Comparison of ENCODE assay signal across 8 cellular contexts in genomic region chr20:64037498-64038213, GRCh38. TPM values are rescaled to one million over a fixed set of nuclear protein-coding genes. Genes with fewer than 3 reads are reported as not detected.
DNase-seq lines count a peak whose midpoint lies in the region; ATAC-seq and TF ChIP-seq lines count a peak whose summit lies in the region.

No MANE protein-coding gene starts in this region.

- no peak overlapping the region for H3K18ac ChIP-seq in IMR-90 (ENCODE audit: low read depth, low read length)
- no peak overlapping the region for H3K18ac ChIP-seq in mesendoderm (ENCODE audit: low read length)

- in situ Hi-C loops in IMR-90 (cut with MboI; ENCODE audit: low sequenced_read_pairs) = no loop called here

- H2BK15ac ChIP-seq in IMR-90 (ENCODE audit: low read depth, low read length) (no peak overlapping the region), mesendoderm (replicated peaks; ENCODE audit: low read depth) (no peak overlapping the region)

- H3K9me3 ChIP-seq in DND-41 (ENCODE audit: insufficient read depth, low read length, severe bottlenecking) = no peaks in the 10 kb centered on the region
- H3K9me3 ChIP-seq in IMR-90 (ENCODE audit: control insufficient read depth, insufficient read depth, low read length) = no peaks in the 10 kb centered on the region

- peak overlapping the region; percentile 50 for H2AK9ac ChIP-seq in IMR-90 (replicated peaks; ENCODE audit: low read depth, low read length, poor library complexity)

- POLR2A ChIA-PET in IMR-90 (lab: Charles Lee; ENCODE audit: unreplicated experiment) = no interaction called here

- no peaks in the 10 kb centered on the region for H3K79me1 ChIP-seq in IMR-90 (ENCODE audit: low read depth in 1 of 2, low read length in 2 of 2)
- no peaks in the 10 kb centered on the region for H3K79me1 ChIP-seq in mesendoderm (ENCODE audit: low read length)

- H2BK20ac ChIP-seq in IMR-90 (ENCODE audit: low read depth, low read length) = no peak overlapping the region

- dilution Hi-C loops in IMR-90 (cut with HindIII; ENCODE audit: low sequenced_read_pairs, unreplicated experiment) = no loop called here

- no peak for TF ChIP-seq RAD21 in IMR-90 (IDR thresholded peaks at IDR 0.05; ENCODE audit: low read length)

- H3K79me2 ChIP-seq in DND-41 (ENCODE audit: insufficient read depth, low read length) = no peaks in the 10 kb centered on the region
- H3K79me2 ChIP-seq in mesendoderm (ENCODE audit: control insufficient read depth, insufficient read depth, low read length) = no peaks in the 10 kb centered on the region

- ATAC-seq in DND-41 (ENCODE audit: insufficient read depth, low read depth) (no peak), IMR-90 (ENCODE audit: low read depth) (no peak), HG03571 (IDR thresholded peaks at IDR 0.05; ENCODE audit: unreplicated experiment) (no peak), GM21367 (IDR thresholded peaks at IDR 0.05; ENCODE audit: unreplicated experiment) (no peak)

- H3K27me3 ChIP-seq in DND-41 (ENCODE audit: insufficient read depth, low read length, poor library complexity) = peaks cover 42% of the 10 kb centered on the region
- peaks cover 44% of the 10 kb centered on the region for H3K27me3 ChIP-seq in IMR-90 (ENCODE audit: control insufficient read depth, insufficient read depth, low read length)
- peaks cover 10% of the 10 kb centered on the region for H3K27me3 ChIP-seq in mesendoderm (ENCODE audit: insufficient read depth, low read length, poor library complexity)

- no peak overlapping the region for H4K8ac ChIP-seq in IMR-90 (ENCODE audit: low read depth in 2 of 2, low read length in 2 of 2)
- no peak overlapping the region for H4K8ac ChIP-seq in mesendoderm (ENCODE audit: low read depth, low read length)

- BruUV-seq in IMR-90 (replicated peaks; lab: Mats Ljungman, UMichigan) = no TSS peak

- H2BK5ac ChIP-seq in IMR-90 (ENCODE audit: low read depth, low read length, poor library complexity, severe bottlenecking) (no peak overlapping the region), mesendoderm (ENCODE audit: low read length) (no peak overlapping the region)

- H2AK5ac ChIP-seq in IMR-90 (ENCODE audit: low read depth, low read length) (no peak overlapping the region), mesendoderm (ENCODE audit: low read length) (no peak overlapping the region)

- H3K4ac ChIP-seq in IMR-90 (ENCODE audit: low read depth, low read length) (no peak overlapping the region), mesendoderm (ENCODE audit: low read depth, low read length) (no peak overlapping the region)

- H3K4me2 ChIP-seq in DND-41 (ENCODE audit: insufficient read depth, low read length) (peak overlapping the region; percentile 99), IMR-90 (ENCODE audit: low read depth, low read length) (no peak overlapping the region), mesendoderm (ENCODE audit: low read length) (peak overlapping the region; percentile 40)

- DNase-seq in DND-41 = no peak
- DNase-seq in IMR-90 = no peak
- peak; percentile 49 to 54 for DNase-seq in activated T-cell treated with anti-CD3 and anti-CD28 coated beads, Interleukin-2, amount 50 U/mL, for 48 hours
- peak; percentile 51 for DNase-seq in mesendoderm
- no peak for DNase-seq in AG08395 (ENCODE audit: low spot score)
- no peak for DNase-seq in inferior parietal cortex (ENCODE audit: extremely low spot score)

- H3K36me3 ChIP-seq in DND-41 (ENCODE audit: insufficient read depth, low read length) = peaks cover 22% of the 10 kb centered on the region
- peaks cover 10% of the 10 kb centered on the region for H3K36me3 ChIP-seq in IMR-90 (ENCODE audit: control insufficient read depth, insufficient read depth, low read length)
- peaks cover 2% of the 10 kb centered on the region for H3K36me3 ChIP-seq in mesendoderm (ENCODE audit: control insufficient read depth, insufficient read depth, low read length)

- H2BK120ac ChIP-seq in IMR-90 (ENCODE audit: low read depth, low read length) (no peak overlapping the region), mesendoderm (ENCODE audit: low read depth, low read length) (no peak overlapping the region)

- H3K9me1 ChIP-seq in IMR-90 (ENCODE audit: insufficient read depth, low read length) = no peaks in the 10 kb centered on the region

- 13% methylated on average over 24 of the region's 36 CpGs; no CpG with 5 or more reads in 1 of the 2 experiments for WGBS in IMR-90 (ENCODE audit: extremely low coverage in 2 of 2, insufficient read length in 1 of 2), 2 experiments
- WGBS in mesendoderm (ENCODE audit: extremely low coverage, insufficient coverage, low lambda C conversion rate) = no CpG with 5 or more reads among the region's 36 CpGs

- H3K56ac ChIP-seq in IMR-90 (ENCODE audit: extremely low read depth, insufficient read depth, low read length) (no peak overlapping the region), mesendoderm (ENCODE audit: low read length) (no peak overlapping the region)

- peaks cover 13% of the 10 kb centered on the region; the same call in 1 of the 2 replicates for H4K20me1 ChIP-seq in DND-41 (ENCODE audit: insufficient read depth, low read length)
- peaks cover 5% of the 10 kb centered on the region; the same call in 1 of the 2 replicates for H4K20me1 ChIP-seq in IMR-90 (ENCODE audit: insufficient read depth, low read length)

- H3K14ac ChIP-seq in IMR-90 (replicated peaks; ENCODE audit: low read depth, low read length) = no peak overlapping the region

- peaks cover 36% of the 10 kb centered on the region for H3K4me1 ChIP-seq in DND-41 (ENCODE audit: insufficient read depth, low read length)
- peaks cover 5% of the 10 kb centered on the region; the same call in 1 of the 2 replicates for H3K4me1 ChIP-seq in IMR-90 (ENCODE audit: control insufficient read depth, insufficient read depth, low read length)
- peaks cover 2% of the 10 kb centered on the region for H3K4me1 ChIP-seq in mesendoderm (ENCODE audit: control insufficient read depth, low read depth, low read length)

- H3K23ac ChIP-seq in IMR-90 (ENCODE audit: low read depth, low read length) (no peak overlapping the region), mesendoderm (ENCODE audit: low read length) (no peak overlapping the region)

- no peak for TF ChIP-seq CTCF in DND-41 (IDR thresholded peaks at IDR 0.05; ENCODE audit: borderline replicate concordance, extremely low read depth, low read length, poor library complexity, severe bottlenecking)
- no peak for TF ChIP-seq CTCF in IMR-90 (conservative IDR thresholded peaks at IDR 0.05; ENCODE audit: low read depth, low read length)

- peak overlapping the region; percentile 70; the same call in 1 of the 2 replicates for H3K9ac ChIP-seq in DND-41 (ENCODE audit: low read depth, low read length)
- H3K9ac ChIP-seq in IMR-90 (ENCODE audit: low read depth, low read length) = no peak overlapping the region
- H3K9ac ChIP-seq in mesendoderm (ENCODE audit: low read length) = no peak overlapping the region

- H3K4me3 ChIP-seq in DND-41 (ENCODE audit: low read depth in 1 of 2, low read length in 2 of 2) = peak overlapping the region in 1 of 2 experiments; percentile 66; a peak in 1 of 4 replicates
- H3K4me3 ChIP-seq in IMR-90 (ENCODE audit: insufficient read depth, low read depth, low read length) = no peak overlapping the region
- H3K4me3 ChIP-seq in mesendoderm (ENCODE audit: low read length) = no peak overlapping the region

- H3K27ac ChIP-seq in DND-41 (ENCODE audit: low read length) (no peak overlapping the region), IMR-90 (ENCODE audit: insufficient read depth, low read length) (no peak overlapping the region), mesendoderm (ENCODE audit: low read depth, low read length) (no peak overlapping the region)

- H4K5ac ChIP-seq in IMR-90 (ENCODE audit: low read depth, low read length) (no peak overlapping the region), mesendoderm (ENCODE audit: low read length) (no peak overlapping the region)

- no peak for TF ChIP-seq POLR2A in IMR-90 (IDR thresholded peaks at IDR 0.05; ENCODE audit: low read depth, low read length)

- H2AFZ ChIP-seq in DND-41 (ENCODE audit: low read depth, low read length) = no peak overlapping the region
- peak overlapping the region; percentile 49 for H2AFZ ChIP-seq in IMR-90 (replicated peaks; ENCODE audit: low read length, poor library complexity)

- no peak overlapping the region for H4K91ac ChIP-seq in IMR-90 (ENCODE audit: insufficient read depth, low read depth, low read length)

- intact Hi-C loops in IMR-90 (cut with micrococcal nuclease) = loop anchor here (2.0 kb wide), 1 partner anchor 19 kb away; no protein-coding TSS in a partner anchor

- CTCF ChIA-PET in IMR-90 (lab: Yijun Ruan, JAX) = interaction anchor here (0.8 to 1.9 kb wide), 3 partner anchors 10 to 500 kb away, joined by 3 to 6 read pairs (median 3); partner anchors contain the start of gene PTK6

TF ChIP-seq in IMR-90, 13 proteins besides CTCF, POLR2A, EP300 and RAD21 (continues in another document):
- TF ChIP-seq MAFK (IDR thresholded peaks at IDR 0.05; ENCODE audit: low read depth, low read length) = no peak

RNA-seq across cellular contexts. Expression of gene C20orf204, which starts 1.7 kb away (rescaled TPM):
- 0.18 and 0.28 TPM in 2 replicates for total RNA-seq in IMR-90 (2012; rRNA removed)
- polyA plus RNA-seq in IMR-90 (2012; rRNA removed) = 0.09 and 0.11 TPM in 2 replicates
- 0.04 and 0.11 TPM in 2 replicates for polyA plus RNA-seq in IMR-90 (2012; cell fraction: cytosol; rRNA removed)
- polyA plus RNA-seq in IMR-90 (2012; cell fraction: nucleus; rRNA removed; ENCODE audit: low replicate concordance) = 1.0 and 2.4 TPM in 2 replicates
- polyA plus RNA-seq in mesendoderm (2013, experiment 1 of 2) = 0.27 TPM
- polyA plus RNA-seq in mesendoderm (2013, experiment 2 of 2) = 0.18 TPM

RNA-seq across cellular contexts. Expression of gene SOX18, which starts 11.8 kb away (rescaled TPM):
- total RNA-seq in IMR-90 (2012; rRNA removed) = not detected in 2 replicates
- polyA plus RNA-seq in IMR-90 (2012; rRNA removed) = not detected in 2 replicates
- 0.03 TPM in 1 of 2 replicates, not detected in the other for polyA plus RNA-seq in IMR-90 (2012; cell fraction: cytosol; rRNA removed)
- 0.03 TPM in 1 of 2 replicates, not detected in the other for polyA plus RNA-seq in IMR-90 (2012; cell fraction: nucleus; rRNA removed; ENCODE audit: low replicate concordance)
- polyA plus RNA-seq in mesendoderm (2013, experiment 1 of 2) = 2.0 TPM
- polyA plus RNA-seq in mesendoderm (2013, experiment 2 of 2) = 2.1 TPM

RNA-seq across cellular contexts. Expression of gene TCEA2, which starts 25.3 kb away (rescaled TPM):
- 8.9 and 9.3 TPM in 2 replicates for total RNA-seq in IMR-90 (2012; rRNA removed)
- 28.9 and 30.0 TPM in 2 replicates for polyA plus RNA-seq in IMR-90 (2012; rRNA removed)
- polyA plus RNA-seq in IMR-90 (2012; cell fraction: cytosol; rRNA removed) = 53.8 and 63.8 TPM in 2 replicates
- polyA plus RNA-seq in IMR-90 (2012; cell fraction: nucleus; rRNA removed; ENCODE audit: low replicate concordance) = 76.1 and 133 TPM in 2 replicates
- polyA plus RNA-seq in mesendoderm (2013, experiment 1 of 2) = 29.9 TPM
- polyA plus RNA-seq in mesendoderm (2013, experiment 2 of 2) = 30.7 TPM

RNA-seq across cellular contexts. Expression of gene RGS19, which starts 41.7 kb away (rescaled TPM):
- total RNA-seq in IMR-90 (2012; rRNA removed) = 7.7 and 8.1 TPM in 2 replicates
- polyA plus RNA-seq in IMR-90 (2012; rRNA removed) = 17.5 and 21.5 TPM in 2 replicates
- 9.7 and 22.3 TPM in 2 replicates for polyA plus RNA-seq in IMR-90 (2012; cell fraction: cytosol; rRNA removed)
- polyA plus RNA-seq in IMR-90 (2012; cell fraction: nucleus; rRNA removed; ENCODE audit: low replicate concordance) = 8.4 and 19.7 TPM in 2 replicates
- polyA plus RNA-seq in mesendoderm (2013, experiment 1 of 2) = 11.2 TPM
- 10.0 TPM for polyA plus RNA-seq in mesendoderm (2013, experiment 2 of 2)

RNA-seq across cellular contexts. Expression of gene OPRL1, which starts 42.2 kb away (rescaled TPM):
- total RNA-seq in IMR-90 (2012; rRNA removed) = 0.28 and 0.36 TPM in 2 replicates
- polyA plus RNA-seq in IMR-90 (2012; rRNA removed) = 1.1 and 1.2 TPM in 2 replicates
- polyA plus RNA-seq in IMR-90 (2012; cell fraction: cytosol; rRNA removed) = 0.80 and 1.9 TPM in 2 replicates
- polyA plus RNA-seq in IMR-90 (2012; cell fraction: nucleus; rRNA removed; ENCODE audit: low replicate concordance) = 1.2 and 2.6 TPM in 2 replicates
- polyA plus RNA-seq in mesendoderm (2013, experiment 1 of 2) = 0.07 TPM
- 0.10 TPM for polyA plus RNA-seq in mesendoderm (2013, experiment 2 of 2)

Comparison
In these comparisons a context has a peak if more than half of its experiments do, and no peak if none do; other contexts are left out.
1. DNase-seq: peak in activated T-cell treated with anti-CD3 and anti-CD28 coated beads, Interleukin-2, amount 50 U/mL, for 48 hours (2 of 2) and mesendoderm (single experiment); none in DND-41 (single experiment), IMR-90 (single experiment), AG08395 (single experiment) and inferior parietal cortex (single experiment).